ENCODE assay signal across 9 cellular contexts in the genomic region with DNA sequence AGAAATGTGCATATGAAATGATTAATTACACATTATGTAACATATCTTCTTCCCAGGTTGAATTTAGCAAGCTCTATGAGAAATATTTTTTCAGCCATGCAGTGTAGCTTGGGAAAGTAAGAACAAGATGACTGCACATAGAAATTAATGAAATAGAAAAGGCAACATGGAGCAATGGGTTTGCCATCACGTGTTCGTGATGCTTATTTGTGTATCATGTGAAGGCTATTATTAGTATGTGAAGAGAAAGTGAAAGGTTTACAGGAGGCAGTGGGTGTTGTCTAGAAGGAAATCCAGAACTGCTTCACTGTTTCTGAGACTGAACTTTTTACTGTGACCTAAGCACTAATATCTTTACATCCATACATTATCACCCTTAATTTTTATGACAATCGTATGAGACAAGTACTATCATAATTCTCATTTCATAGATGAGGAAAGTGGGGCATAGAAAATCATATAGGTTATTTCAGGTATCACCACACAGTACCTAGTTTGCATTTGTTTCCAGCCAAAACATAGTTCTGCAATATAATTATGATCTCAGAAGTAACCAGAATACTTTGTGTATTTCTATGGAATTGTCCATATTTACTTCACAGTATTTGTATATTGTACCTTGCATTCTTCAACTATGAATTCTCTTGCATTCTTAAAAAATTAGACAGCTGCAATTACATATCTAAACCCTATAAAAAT. TPM values are rescaled to one million over a fixed set of nuclear protein-coding genes. Genes with fewer than 3 reads are reported as not detected.
DNase-seq lines count a peak whose midpoint lies in the region; ATAC-seq, FAIRE-seq and TF ChIP-seq lines count a peak whose summit lies in the region.
"Had no signal": no experiment of that assay in that cellular context is flagged by ENCODE, and none has a peak within 500 bp of the region (broad histone marks: within the 10 kb centered on the region; RNA-seq: fewer than 3 reads in every experiment).

No MANE protein-coding gene starts in this region.

- no peak for TF ChIP-seq POLR2A in GM12892 (IDR thresholded peaks at IDR 0.05; ENCODE audit: low read depth, low read length)

- peaks cover 2 to 14% of the 10 kb centered on the region in 2 donors for H3K4me1 Mint-ChIP-seq in effector memory CD8-positive, alpha-beta T cell (ENCODE audit: low read depth in 2 of 2)

- peaks cover 2% of the 10 kb centered on the region for H3K36me3 Mint-ChIP-seq in effector memory CD8-positive, alpha-beta T cell (ENCODE audit: insufficient read depth)

- TF ChIP-seq CTCF in GM20000 (IDR thresholded peaks at IDR 0.05; ENCODE audit: extremely low read depth, missing control alignments): no peak

- FAIRE-seq in GM12892 (lab: Jason Lieb, UNC): peak; percentile 56

- H3K4me3 Mint-ChIP-seq in effector memory CD8-positive, alpha-beta T cell: peak overlapping the region in 1 of 2 donors; percentile 7
- H3K4me3 Mint-ChIP-seq: activated naive CD4-positive, alpha-beta T cell treated with anti-CD3 and anti-CD28 coated beads, Interleukin-2, amount 50 U/mL, for 24 hours had no signal

- no peaks in the 10 kb centered on the region for H3K27me3 Mint-ChIP-seq in effector memory CD8-positive, alpha-beta T cell
- H3K27me3 Mint-ChIP-seq: activated naive CD4-positive, alpha-beta T cell treated with anti-CD3 and anti-CD28 coated beads, Interleukin-2, amount 50 U/mL, for 24 hours had no signal

- DNase-seq in GM12892 (ENCODE audit: insufficient read length) (no peak), GM20000 (ENCODE audit: low spot score) (peak; percentile 50), NCI-H2029 treated with DMSO at 0.1 percent for 48 hours (lab: John Stamatoyannopoulos, UW) (no peak), C1 segment of cervical spinal cord (lab: John Stamatoyannopoulos, UW) (no peak), NCI-H1048 (lab: John Stamatoyannopoulos, UW) (no peak), hypothalamus (lab: John Stamatoyannopoulos, UW) (no peak)
- DNase-seq in effector memory CD8-positive, alpha-beta T cell: peak in 1 of 3 experiments; percentile 2

- no peaks in the 10 kb centered on the region for H3K9me3 Mint-ChIP-seq in effector memory CD8-positive, alpha-beta T cell
- H3K9me3 Mint-ChIP-seq: activated naive CD4-positive, alpha-beta T cell treated with anti-CD3 and anti-CD28 coated beads, Interleukin-2, amount 50 U/mL, for 24 hours had no signal

- peak; percentile 99 for ATAC-seq in HG03342 (IDR thresholded peaks at IDR 0.05; ENCODE audit: unreplicated experiment)
- ATAC-seq in effector memory CD8-positive, alpha-beta T cell (replicated peaks): peak; percentile 99

- no peak overlapping the region for H3K27ac Mint-ChIP-seq in effector memory CD8-positive, alpha-beta T cell
- H3K27ac Mint-ChIP-seq: activated naive CD4-positive, alpha-beta T cell treated with anti-CD3 and anti-CD28 coated beads, Interleukin-2, amount 50 U/mL, for 24 hours had no signal

RNA-seq across cellular contexts. Expression of gene SERPINI1, which starts 14.9 kb away (rescaled TPM):
- 3.8 TPM for polyA plus RNA-seq in GM12892 (2012; ENCODE audit: missing spikeins)

RNA-seq across cellular contexts. Expression of gene PDCD10, which starts 15.7 kb away (rescaled TPM):
- 99.8 TPM for polyA plus RNA-seq in GM12892 (2012; ENCODE audit: missing spikeins)
